1 cellular context compared by ENCODE assay signal in the genomic region with DNA sequence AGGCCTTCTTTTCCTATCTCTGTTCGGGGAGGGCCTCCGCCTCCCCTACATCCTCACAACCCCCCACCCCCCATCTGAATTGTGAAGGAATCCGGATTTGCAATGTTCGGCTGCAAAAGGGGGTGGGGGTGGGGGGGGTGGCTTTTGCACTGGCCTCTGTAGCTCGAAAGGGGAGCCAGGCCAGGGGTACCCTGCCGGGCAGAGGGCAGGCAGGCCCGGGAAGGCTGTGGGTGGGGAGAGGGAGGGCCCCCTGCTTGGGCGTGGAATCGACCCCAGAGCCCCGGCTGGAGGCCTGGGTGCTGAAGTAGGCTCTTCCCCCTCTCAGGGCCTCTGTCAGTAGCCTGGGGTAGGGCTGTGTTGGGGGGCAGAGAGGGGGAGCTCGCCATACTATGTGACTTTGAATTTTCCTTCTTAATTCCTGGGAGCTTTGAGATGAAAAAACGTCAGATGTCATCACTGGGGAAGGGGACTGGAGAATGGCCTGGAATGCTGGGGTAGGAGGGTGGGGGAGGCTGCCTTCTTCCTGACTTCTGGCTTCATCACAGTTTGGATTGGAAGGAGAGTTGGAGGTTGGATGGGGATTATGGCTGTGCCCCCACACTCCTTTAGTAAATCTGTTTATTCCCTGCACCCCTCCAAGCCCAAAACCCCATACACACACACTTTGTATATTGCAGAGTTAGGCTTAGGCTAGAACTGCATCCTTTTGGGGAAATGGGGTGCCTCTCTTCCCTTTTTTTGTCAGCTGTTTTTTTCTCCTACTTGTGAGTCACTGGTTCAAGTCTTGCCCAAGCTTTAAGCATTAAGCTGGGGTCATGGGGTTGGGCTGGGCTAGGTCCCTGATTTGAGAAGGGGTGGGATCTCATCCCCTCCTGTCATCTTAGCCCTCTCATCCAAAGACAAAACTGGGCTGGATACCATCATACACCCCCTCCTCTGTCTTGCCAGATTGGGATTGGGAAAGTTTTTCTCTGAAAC.
TF ChIP-seq lines count a peak whose summit lies in the region.

No MANE protein-coding gene starts in this region.

TF ChIP-seq in WTC11, 78 proteins besides CTCF, POLR2A, EP300 and RAD21 (continued from another document):
- TF ChIP-seq, protein P1, sequence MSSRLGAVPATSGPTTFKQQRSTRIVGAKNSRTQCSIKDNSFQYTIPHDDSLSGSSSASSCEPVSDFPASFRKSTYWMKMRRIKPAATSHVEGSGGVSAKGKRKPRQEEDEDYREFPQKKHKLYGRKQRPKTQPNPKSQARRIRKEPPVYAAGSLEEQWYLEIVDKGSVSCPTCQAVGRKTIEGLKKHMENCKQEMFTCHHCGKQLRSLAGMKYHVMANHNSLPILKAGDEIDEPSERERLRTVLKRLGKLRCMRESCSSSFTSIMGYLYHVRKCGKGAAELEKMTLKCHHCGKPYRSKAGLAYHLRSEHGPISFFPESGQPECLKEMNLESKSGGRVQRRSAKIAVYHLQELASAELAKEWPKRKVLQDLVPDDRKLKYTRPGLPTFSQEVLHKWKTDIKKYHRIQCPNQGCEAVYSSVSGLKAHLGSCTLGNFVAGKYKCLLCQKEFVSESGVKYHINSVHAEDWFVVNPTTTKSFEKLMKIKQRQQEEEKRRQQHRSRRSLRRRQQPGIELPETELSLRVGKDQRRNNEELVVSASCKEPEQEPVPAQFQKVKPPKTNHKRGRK (CRISPR knock-in tag; IDR thresholded peaks at IDR 0.05; ENCODE audit: borderline replicate concordance), result no peak
- TF ChIP-seq ZNF138 (CRISPR knock-in tag; conservative IDR thresholded peaks at IDR 0.05) (no peak), ZNF671 (CRISPR knock-in tag; IDR thresholded peaks at IDR 0.05) (no peak)
- TF ChIP-seq, protein P2, sequence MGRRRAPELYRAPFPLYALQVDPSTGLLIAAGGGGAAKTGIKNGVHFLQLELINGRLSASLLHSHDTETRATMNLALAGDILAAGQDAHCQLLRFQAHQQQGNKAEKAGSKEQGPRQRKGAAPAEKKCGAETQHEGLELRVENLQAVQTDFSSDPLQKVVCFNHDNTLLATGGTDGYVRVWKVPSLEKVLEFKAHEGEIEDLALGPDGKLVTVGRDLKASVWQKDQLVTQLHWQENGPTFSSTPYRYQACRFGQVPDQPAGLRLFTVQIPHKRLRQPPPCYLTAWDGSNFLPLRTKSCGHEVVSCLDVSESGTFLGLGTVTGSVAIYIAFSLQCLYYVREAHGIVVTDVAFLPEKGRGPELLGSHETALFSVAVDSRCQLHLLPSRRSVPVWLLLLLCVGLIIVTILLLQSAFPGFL (CRISPR knock-in tag; IDR thresholded peaks at IDR 0.05; ENCODE audit: borderline replicate concordance), result no peak
